ENCODE assay signal across 17 cellular contexts in the genomic region with DNA sequence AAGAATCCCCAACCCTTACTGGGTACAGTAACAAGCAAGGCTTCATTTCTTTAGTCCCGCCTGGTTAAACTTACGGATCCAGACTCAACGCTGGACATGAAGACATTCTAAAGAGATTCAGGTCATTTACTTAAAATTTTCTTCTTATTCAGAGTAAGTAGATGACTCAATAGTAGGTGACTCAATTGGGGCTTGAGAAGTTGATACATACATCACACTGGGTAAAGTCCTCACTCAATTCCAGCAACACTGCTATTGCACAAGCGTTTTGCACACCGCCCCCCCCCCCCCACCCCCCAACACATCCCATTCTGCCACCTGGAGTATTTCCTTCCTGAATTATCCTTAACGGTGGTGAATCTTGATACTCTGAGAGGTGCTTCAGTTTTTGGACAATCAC.
DNase-seq lines count a peak whose midpoint lies in the region; ATAC-seq and TF ChIP-seq lines count a peak whose summit lies in the region.
"Had no signal": no experiment of that assay in that cellular context is flagged by ENCODE, and none has a peak within 500 bp of the region (broad histone marks: within the 10 kb centered on the region; RNA-seq: fewer than 3 reads in every experiment).

No MANE protein-coding gene starts in this region.

- TF ChIP-seq POLR2A in IMR-90 (IDR thresholded peaks at IDR 0.05; ENCODE audit: low read depth, low read length) = no peak

- H3K14ac ChIP-seq in IMR-90 (replicated peaks; ENCODE audit: low read depth, low read length) = no peak overlapping the region

- CTCF ChIA-PET in IMR-90 (lab: Yijun Ruan, JAX) = no interaction called here
- CTCF ChIA-PET in mammary epithelial cell (lab: Charles Lee; ENCODE audit: low non-redundant PET) = no interaction called here

- H3K36me3 ChIP-seq in IMR-90 (ENCODE audit: control insufficient read depth, insufficient read depth, low read length) = peaks cover 59% of the 10 kb centered on the region
- peaks cover 22% of the 10 kb centered on the region for H3K36me3 ChIP-seq in mammary epithelial cell (ENCODE audit: insufficient read depth, low read length)
- peaks cover 18 to 45% of the 10 kb centered on the region in 2 donors for H3K36me3 ChIP-seq in lung (ENCODE audit: control insufficient read depth in 2 of 2, insufficient read depth in 2 of 2, low read length in 2 of 2)
- peaks cover 64% of the 10 kb centered on the region for H3K36me3 ChIP-seq in brain microvascular endothelial cell (replicated peaks)

- H4K20me1 ChIP-seq in IMR-90 (ENCODE audit: insufficient read depth, low read length) (no peaks in the 10 kb centered on the region), mammary epithelial cell (ENCODE audit: insufficient read depth, low read length) (no peaks in the 10 kb centered on the region)

- no peak overlapping the region for H3K18ac ChIP-seq in IMR-90 (ENCODE audit: low read depth, low read length)

- H3K27me3 ChIP-seq in IMR-90 (ENCODE audit: control insufficient read depth, insufficient read depth, low read length) (no peaks in the 10 kb centered on the region), mammary epithelial cell (ENCODE audit: insufficient read depth, low read length) (no peaks in the 10 kb centered on the region), lung (ENCODE audit: control insufficient read depth, insufficient read depth) (no peaks in the 10 kb centered on the region), brain microvascular endothelial cell (replicated peaks) (no peaks in the 10 kb centered on the region)
- H3K27me3 ChIP-seq: cardiac muscle cell had no signal

- no peak overlapping the region for H3K23ac ChIP-seq in IMR-90 (ENCODE audit: low read depth, low read length)

- no peak for TF ChIP-seq RAD21 in IMR-90 (IDR thresholded peaks at IDR 0.05; ENCODE audit: low read length)

- H3K4ac ChIP-seq in IMR-90 (ENCODE audit: low read depth, low read length) = no peak overlapping the region

- WGBS in IMR-90 (ENCODE audit: extremely low coverage in 2 of 2, insufficient read length in 1 of 2), 2 experiments = no CpG with 5 or more reads among the region's 6 CpGs
- 79% methylated on average over 4 of the region's 6 CpGs for WGBS in mammary epithelial cell (ENCODE audit: low coverage, missing lambda C conversion rate)
- 65 to 76% methylated on average over 6 of the region's 6 CpGs for WGBS in lung, 2 donors

- peaks cover 47 to 68% of the 10 kb centered on the region in 2 experiments for H3K79me1 ChIP-seq in IMR-90 (ENCODE audit: low read depth in 1 of 2, low read length in 2 of 2)

- H2BK120ac ChIP-seq in IMR-90 (ENCODE audit: low read depth, low read length) = no peak overlapping the region

- no peaks in the 10 kb centered on the region for H3K4me1 ChIP-seq in IMR-90 (ENCODE audit: control insufficient read depth, insufficient read depth, low read length)
- H3K4me1 ChIP-seq in mammary epithelial cell (ENCODE audit: insufficient read depth, low read length) = no peaks in the 10 kb centered on the region
- peaks cover 0 to 3% of the 10 kb centered on the region in 2 donors for H3K4me1 ChIP-seq in lung (ENCODE audit: control insufficient read depth in 2 of 2, insufficient read depth in 2 of 2, low read length in 2 of 2)

- no peak overlapping the region for H2BK15ac ChIP-seq in IMR-90 (ENCODE audit: low read depth, low read length)

- no peak overlapping the region for H4K5ac ChIP-seq in IMR-90 (ENCODE audit: low read depth, low read length)

- peaks cover 7% of the 10 kb centered on the region; the same call in 1 of the 2 replicates for H3K9me1 ChIP-seq in IMR-90 (ENCODE audit: insufficient read depth, low read length)

- BruUV-seq in IMR-90 (replicated peaks; lab: Mats Ljungman, UMichigan) = no TSS peak
- no TSS peak for BruUV-seq in mammary epithelial cell (replicated peaks; lab: Mats Ljungman, UMichigan)

- DNase-seq in EH (ENCODE audit: low read depth) = peak; percentile 41
- DNase-seq in IMR-90 = peak; percentile 84
- peak; percentile 35 for DNase-seq in mammary epithelial cell
- DNase-seq in lung (ENCODE audit: low spot score) = no peak
- DNase-seq in stimulated activated CD4-positive, alpha-beta T cell treated with anti-CD3 and anti-CD28 coated beads, Interleukin-12 subunit alpha, Interleukin-12 subunit beta, amount 100 ng/mL, for 4 hours = no peak
- no peak for DNase-seq in brain microvascular endothelial cell
- DNase-seq: activated CD4-positive, alpha-beta T cell treated with anti-CD3 and anti-CD28 coated beads, Interleukin-2, amount 10 ng/mL, durations not matched to agents 7 days and 5 days; activated effector memory CD4-positive, alpha-beta T cell treated with Interleukin-2 at 50 U/mL for 16 hours; CD4-positive, alpha-beta memory T cell; effector memory CD4-positive, alpha-beta T cell; left colon; naive thymus-derived CD8-positive, alpha-beta T cell; NCI-H1436 treated with DMSO at 0.1 percent for 48 hours; stimulated activated CD4-positive, alpha-beta T cell treated with anti-CD3 and anti-CD28 coated beads, Interleukin-2, amount 100 ng/mL, for 48 hours had no signal

- dilution Hi-C loops in IMR-90 (cut with HindIII; ENCODE audit: low sequenced_read_pairs, unreplicated experiment) (no loop called here), mammary epithelial cell (cut with HindIII; ENCODE audit: low sequenced_read_pairs) (no loop called here)

- H3K9ac ChIP-seq in IMR-90 (ENCODE audit: low read depth, low read length) (no peak overlapping the region), mammary epithelial cell (ENCODE audit: insufficient read depth, low read length) (no peak overlapping the region)

- no peak overlapping the region for H2AK5ac ChIP-seq in IMR-90 (ENCODE audit: low read depth, low read length)

- H4K91ac ChIP-seq in IMR-90 (ENCODE audit: insufficient read depth, low read depth, low read length) = no peak overlapping the region

- no peak overlapping the region for H3K56ac ChIP-seq in IMR-90 (ENCODE audit: extremely low read depth, insufficient read depth, low read length)

- ATAC-seq in IMR-90 (ENCODE audit: low read depth) (no peak), lung (ENCODE audit: insufficient read depth, low FRiP score) (peak; percentile 65), GM19452 (IDR thresholded peaks at IDR 0.05; ENCODE audit: unreplicated experiment) (no peak)
- ATAC-seq: left colon; naive thymus-derived CD8-positive, alpha-beta T cell; Panc1 had no signal

- H3K4me3 ChIP-seq in IMR-90 (ENCODE audit: insufficient read depth, low read depth, low read length) (no peak overlapping the region), mammary epithelial cell (replicated peaks in 1 of 3; ENCODE audit: insufficient read depth in 1 of 3, low read depth in 2 of 3, low read length in 3 of 3) (no peak overlapping the region), lung (no peak overlapping the region), brain microvascular endothelial cell (ENCODE audit: low read depth, low read length) (no peak overlapping the region)
- H3K4me3 ChIP-seq: cardiac muscle cell had no signal

- intact Hi-C loops in IMR-90 (cut with micrococcal nuclease) (no loop called here), mammary epithelial cell (cut with micrococcal nuclease) (no loop called here)

- H2BK20ac ChIP-seq in IMR-90 (ENCODE audit: low read depth, low read length) = no peak overlapping the region

- in situ Hi-C loops in IMR-90 (cut with MboI; ENCODE audit: low sequenced_read_pairs) = no loop called here
- in situ Hi-C loops in mammary epithelial cell (cut with MboI; ENCODE audit: low sequenced_read_pairs in 2 of 2) = no loop called here
- in situ Hi-C loops in brain microvascular endothelial cell (cut with HindIII; ENCODE audit: low pct_ligation_motif_present, low sequenced_read_pairs) = no loop called here

- no peak overlapping the region for H3K27ac ChIP-seq in IMR-90 (ENCODE audit: insufficient read depth, low read length)
- no peak overlapping the region for H3K27ac ChIP-seq in mammary epithelial cell (ENCODE audit: insufficient read depth, low read depth, low read length)
- H3K27ac ChIP-seq in lung (ENCODE audit: low read depth in 1 of 2, low read length in 1 of 2) = no peak overlapping the region
- H3K27ac ChIP-seq in brain microvascular endothelial cell = no peak overlapping the region
- H3K27ac ChIP-seq: cardiac muscle cell had no signal

- TF ChIP-seq CTCF in IMR-90 (conservative IDR thresholded peaks at IDR 0.05; ENCODE audit: low read depth, low read length) (no peak), mammary epithelial cell (conservative IDR thresholded peaks at IDR 0.05 in 1 of 2, IDR thresholded peaks at IDR 0.05 in 1 of 2; ENCODE audit: extremely low read depth in 1 of 2, insufficient read depth in 1 of 2, low read depth in 1 of 2, low read length in 2 of 2) (no peak), lung (IDR thresholded peaks at IDR 0.05; ENCODE audit: control extremely low read depth, extremely low read depth) (no peak), brain microvascular endothelial cell (IDR thresholded peaks at IDR 0.05; ENCODE audit: low read depth, low read length, missing control alignments) (no peak)

- POLR2A ChIA-PET in IMR-90 (lab: Charles Lee; ENCODE audit: unreplicated experiment) = no interaction called here

- no peak overlapping the region for H4K8ac ChIP-seq in IMR-90 (ENCODE audit: low read depth in 2 of 2, low read length in 2 of 2)

- no peak overlapping the region for H2AK9ac ChIP-seq in IMR-90 (replicated peaks; ENCODE audit: low read depth, low read length, poor library complexity)

- no peak overlapping the region for H3K4me2 ChIP-seq in IMR-90 (ENCODE audit: low read depth, low read length)
- no peak overlapping the region for H3K4me2 ChIP-seq in mammary epithelial cell (ENCODE audit: insufficient read depth, low read depth, low read length)

- no peak overlapping the region for H2BK5ac ChIP-seq in IMR-90 (ENCODE audit: low read depth, low read length, poor library complexity, severe bottlenecking)

- H2AFZ ChIP-seq in IMR-90 (replicated peaks; ENCODE audit: low read length, poor library complexity) (no peak overlapping the region), mammary epithelial cell (ENCODE audit: low read depth, low read length) (no peak overlapping the region)

- H3K9me3 ChIP-seq in IMR-90 (ENCODE audit: control insufficient read depth, insufficient read depth, low read length) = no peaks in the 10 kb centered on the region
- H3K9me3 ChIP-seq in mammary epithelial cell (replicated peaks; ENCODE audit: insufficient read depth, low read length) = no peaks in the 10 kb centered on the region
- H3K9me3 ChIP-seq in lung (ENCODE audit: control insufficient read depth in 2 of 2, insufficient read depth in 1 of 2, low read length in 1 of 2) = no peaks in the 10 kb centered on the region

- H3K79me2 ChIP-seq in mammary epithelial cell (ENCODE audit: insufficient read depth, low read length) = peaks cover 4% of the 10 kb centered on the region

TF ChIP-seq in IMR-90, 13 proteins besides CTCF, POLR2A, EP300 and RAD21:
- TF ChIP-seq FOS (IDR thresholded peaks at IDR 0.05; ENCODE audit: low read depth, low read length) = peak; percentile 36; the same call in 1 of the 2 replicates
- peak; percentile 86 for TF ChIP-seq CEBPB (IDR thresholded peaks at IDR 0.05; ENCODE audit: low read depth, low read length)
- TF ChIP-seq BHLHE40 (IDR thresholded peaks at IDR 0.05; ENCODE audit: low read depth, low read length) = no peak

Comparison
In these comparisons a context has a peak if more than half of its experiments do, and no peak if none do; other contexts are left out.
1. DNase-seq: peak in EH (single experiment), IMR-90 (single experiment) and mammary epithelial cell (single experiment); none in lung (single experiment), stimulated activated CD4-positive, alpha-beta T cell treated with anti-CD3 and anti-CD28 coated beads, Interleukin-12 subunit alpha, Interleukin-12 subunit beta, amount 100 ng/mL, for 4 hours (single experiment) and brain microvascular endothelial cell (single experiment).